8 cellular contexts compared by ENCODE assay signal in the genomic region with DNA sequence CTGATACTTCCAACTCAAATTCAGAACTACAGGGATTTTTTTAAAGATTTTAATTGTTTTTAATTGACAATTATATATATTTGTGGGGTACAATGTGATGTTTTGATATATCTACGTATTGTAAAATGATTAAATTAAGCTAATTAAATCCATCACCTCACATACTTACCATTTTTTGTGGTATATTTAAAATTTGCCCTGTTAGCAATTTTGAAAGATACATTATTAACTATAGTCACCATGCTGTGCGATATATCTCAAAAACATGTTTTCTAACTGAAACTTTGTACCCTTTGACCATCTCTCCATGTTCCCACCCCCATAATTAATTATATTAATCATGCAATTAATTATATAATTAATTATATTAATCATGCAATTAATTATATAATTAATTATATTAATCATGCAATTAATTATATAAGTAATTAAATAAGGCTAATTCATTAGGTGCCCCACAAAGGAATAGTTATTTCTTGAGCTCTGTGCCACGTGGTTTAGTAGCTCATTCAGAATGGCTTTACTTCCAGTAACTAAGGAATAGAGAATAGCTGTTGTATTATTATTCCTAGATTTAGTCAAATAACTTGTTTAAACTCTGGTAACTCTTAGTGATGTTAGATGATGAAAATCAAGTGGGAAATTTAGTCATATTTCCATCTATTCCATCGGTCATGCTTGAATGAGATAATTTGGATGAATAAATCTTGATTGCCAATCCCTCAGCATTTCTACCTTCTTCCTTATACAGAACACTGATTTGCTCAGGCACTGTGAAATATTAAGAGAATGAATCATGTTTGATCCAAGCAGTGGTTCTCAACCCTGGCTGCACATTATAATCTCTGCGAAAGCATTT. TPM values are rescaled to one million over a fixed set of nuclear protein-coding genes. Genes with fewer than 3 reads are reported as not detected.
A peak's percentile ranks its signal among the peaks of the same experiment; 100 is the strongest.
DNase-seq lines count a peak whose midpoint lies in the region; ATAC-seq, FAIRE-seq and TF ChIP-seq lines count a peak whose summit lies in the region.

No MANE protein-coding gene starts in this region.

- H3K27me3 ChIP-seq in A673 (replicated peaks; ENCODE audit: insufficient read depth, low read depth, low read length, poor library complexity): no peaks in the 10 kb centered on the region
- H3K27me3 ChIP-seq in HAP-1 (ENCODE audit: low read depth): no peaks in the 10 kb centered on the region
- no peaks in the 10 kb centered on the region for H3K27me3 ChIP-seq in astrocyte (ENCODE audit: insufficient read depth, low read length)
- H3K27me3 ChIP-seq in heart right ventricle: peaks cover 0 to 8% (median 0%) of the 10 kb centered on the region in 7 donors

- H3K4me3 ChIP-seq in A673 (ENCODE audit: low read depth, low read length, poor library complexity, severe bottlenecking) (peak overlapping the region; percentile 54), HAP-1 (peak overlapping the region; percentile 31), astrocyte (ENCODE audit: insufficient read depth, low read depth, low read length) (peak overlapping the region; percentile 74), heart right ventricle (peak overlapping the region in 3 of 10 donors; percentile 30 to 60 (median 55))

- H3K9ac ChIP-seq in astrocyte (ENCODE audit: low read length): peak overlapping the region; percentile 63

- TF ChIP-seq CTCF in A673 (conservative IDR thresholded peaks at IDR 0.05; ENCODE audit: low read depth, low read length) (no peak), astrocyte (IDR thresholded peaks at IDR 0.05; ENCODE audit: insufficient read depth, low read depth, low read length) (no peak), heart right ventricle (IDR thresholded peaks at IDR 0.05) (no peak)

- no peaks in the 10 kb centered on the region for H3K79me2 ChIP-seq in astrocyte (ENCODE audit: insufficient read depth, low read length)

- no peak overlapping the region for H3K27ac ChIP-seq in A673 (ENCODE audit: low read depth, low read length, poor library complexity, severe bottlenecking)
- H3K27ac ChIP-seq in astrocyte (ENCODE audit: low read depth, low read length): no peak overlapping the region
- H3K27ac ChIP-seq in heart right ventricle: no peak overlapping the region

- BruUV-seq in A673 (replicated peaks; lab: Mats Ljungman, UMichigan): no TSS peak

- H3K27me3 Mint-ChIP-seq in astrocyte (ENCODE audit: low read depth, unreplicated experiment): no peaks in the 10 kb centered on the region

- no peaks in the 10 kb centered on the region for H3K36me3 Mint-ChIP-seq in astrocyte (ENCODE audit: low read depth, unreplicated experiment)

- H3K9me3 ChIP-seq in A673 (ENCODE audit: low read depth, low read length, poor library complexity, severe bottlenecking): no peaks in the 10 kb centered on the region
- H3K9me3 ChIP-seq in HAP-1: no peaks in the 10 kb centered on the region
- no peaks in the 10 kb centered on the region for H3K9me3 ChIP-seq in astrocyte (ENCODE audit: insufficient read depth, low read depth, low read length)
- H3K9me3 ChIP-seq in heart right ventricle: no peaks in the 10 kb centered on the region

- H3K36me3 ChIP-seq in A673 (ENCODE audit: insufficient read depth, low read length, poor library complexity, severe bottlenecking): no peaks in the 10 kb centered on the region
- H3K36me3 ChIP-seq in HAP-1 (replicated peaks): no peaks in the 10 kb centered on the region
- H3K36me3 ChIP-seq in astrocyte (ENCODE audit: insufficient read depth, low read length): no peaks in the 10 kb centered on the region
- H3K36me3 ChIP-seq in heart right ventricle: no peaks in the 10 kb centered on the region

- peak; percentile 5 for DNase-seq in A673 (ENCODE audit: low spot score)
- DNase-seq in HAP-1 (ENCODE audit: low spot score in 2 of 2): no peak
- peak; percentile 25 for DNase-seq in astrocyte (ENCODE audit: low read depth)
- no peak for DNase-seq in left lobe of liver (ENCODE audit: low spot score)
- DNase-seq in HK-2 (ENCODE audit: unreplicated experiment): no peak
- no peak for DNase-seq in heart right ventricle
- DNase-seq in NCI-H2081 (lab: John Stamatoyannopoulos, UW): no peak

- in situ Hi-C loops in HAP-1 (cut with MboI; ENCODE audit: low sequenced_read_pairs): loop anchor here (10.0 kb wide), 1 partner anchor 47 kb away; no protein-coding TSS in a partner anchor

- no peaks in the 10 kb centered on the region for H3K4me1 ChIP-seq in A673 (ENCODE audit: insufficient read depth, low read length, poor library complexity, severe bottlenecking)
- H3K4me1 ChIP-seq in HAP-1: peaks cover 7% of the 10 kb centered on the region
- H3K4me1 ChIP-seq in astrocyte (ENCODE audit: insufficient read depth, low read length): peaks cover 4% of the 10 kb centered on the region
- H3K4me1 ChIP-seq in heart right ventricle: peaks cover 0 to 16% (median 6%) of the 10 kb centered on the region in 9 donors

- no peak overlapping the region for H3K27ac Mint-ChIP-seq in astrocyte (ENCODE audit: unreplicated experiment)

- CTCF ChIA-PET in A673 (lab: Charles Lee): interaction anchor here (1.6 kb wide), 2 partner anchors 167 to 205 kb away, joined by 8 to 17 read pairs; no protein-coding TSS in a partner anchor

- H3K9me3 Mint-ChIP-seq in astrocyte (ENCODE audit: unreplicated experiment): no peaks in the 10 kb centered on the region

- no peak for FAIRE-seq in astrocyte (lab: Jason Lieb, UNC)

- 62 to 64% methylated on average over 5 of the region's 5 CpGs for WGBS in heart right ventricle, 2 donors

- no peaks in the 10 kb centered on the region for H4K20me1 ChIP-seq in astrocyte (ENCODE audit: insufficient read depth, low read length)

- intact Hi-C loops in A673 (cut with micrococcal nuclease; ENCODE audit: unreplicated experiment) (loop anchor here (5.0 kb wide), 1 partner anchor 205 kb away; no protein-coding TSS in a partner anchor), heart right ventricle (cut with DNase I) (loop anchor here in 5 of 10 donors (5.0 to 10.0 kb wide), 3 partner anchors 35 to 243 kb away; no protein-coding TSS in a partner anchor)

- peak overlapping the region; percentile 90 for H2AFZ ChIP-seq in astrocyte (ENCODE audit: low read depth, low read length)

- POLR2A ChIA-PET in A673 (lab: Charles Lee; ENCODE audit: low non-redundant PET): no interaction called here

- peaks cover 1% of the 10 kb centered on the region for H3K4me1 Mint-ChIP-seq in astrocyte (ENCODE audit: low read depth, unreplicated experiment)

- peak overlapping the region; percentile 93 for H3K4me2 ChIP-seq in astrocyte (ENCODE audit: low read length)

- H3K4me3 Mint-ChIP-seq in astrocyte (ENCODE audit: unreplicated experiment): peak overlapping the region; percentile 90

- peak; percentile 37 for ATAC-seq in left lobe of liver
- ATAC-seq in GM21737 (IDR thresholded peaks at IDR 0.05; ENCODE audit: unreplicated experiment): no peak
- no peak for ATAC-seq in heart right ventricle

RNA-seq across cellular contexts. Expression of a gene that starts 25.1 kb away (rescaled TPM):
- 64.7 and 80.1 TPM in 2 replicates for total RNA-seq in A673 (2021)
- 136 and 143 TPM in 2 replicates for total RNA-seq in astrocyte
- 118 TPM for total RNA-seq in left lobe of liver
- total RNA-seq in heart right ventricle: 10 to 100 TPM; 30.0 to 69.9 (median 51.3) TPM
- 10 to 100 TPM in 1 of 2 donors, 1 to 10 TPM in 1; 2.6 to 13.6 TPM for polyA plus RNA-seq in heart right ventricle

RNA-seq across cellular contexts. Expression of a gene that starts 38.2 kb away (rescaled TPM):
- total RNA-seq in A673 (2021) (52.0 and 52.7 TPM in 2 replicates), astrocyte (33.3 and 33.4 TPM in 2 replicates), left lobe of liver (23.2 TPM), heart right ventricle (10 to 100 TPM; 25.8 to 46.3 (median 41.0) TPM)
- polyA plus RNA-seq in heart right ventricle: 1 to 10 TPM; 4.3 to 9.0 TPM

Comparison
In these comparisons a context has a peak if more than half of its experiments do, and no peak if none do; other contexts are left out.
1. DNase-seq: peak in A673 (single experiment) and astrocyte (single experiment); none in HAP-1 (0 of 2), left lobe of liver (single experiment), HK-2 (single experiment), heart right ventricle (0 of 2) and NCI-H2081 (0 of 2).